In genomic region chr4:1294424-1294823, GRCh38 we compare ENCODE assay signal across 1 cellular context.
TF ChIP-seq lines count a peak whose summit lies in the region.

No MANE protein-coding gene starts in this region.

TF ChIP-seq in HepG2, 621 proteins besides CTCF, POLR2A, EP300 and RAD21:
- TF ChIP-seq SMYD3 (CRISPR knock-in tag; IDR thresholded peaks at IDR 0.05), result no peak
- TF ChIP-seq SALL1 (CRISPR knock-in tag; IDR thresholded peaks at IDR 0.05), result no peak
- TF ChIP-seq ATF7-NPFF (CRISPR knock-in tag; IDR thresholded peaks at IDR 0.05; ENCODE audit: low read depth), result no peak
- no peak for TF ChIP-seq TP53 (CRISPR knock-in tag; conservative IDR thresholded peaks at IDR 0.05)
- no peak for TF ChIP-seq ZNF382 (CRISPR knock-in tag; IDR thresholded peaks at IDR 0.05; ENCODE audit: borderline replicate concordance)
- no peak for TF ChIP-seq ZNF326 (CRISPR knock-in tag; IDR thresholded peaks at IDR 0.05; ENCODE audit: borderline replicate concordance)
- TF ChIP-seq SPEN (CRISPR knock-in tag; IDR thresholded peaks at IDR 0.05; ENCODE audit: low read depth), result no peak
- TF ChIP-seq, protein P1, sequence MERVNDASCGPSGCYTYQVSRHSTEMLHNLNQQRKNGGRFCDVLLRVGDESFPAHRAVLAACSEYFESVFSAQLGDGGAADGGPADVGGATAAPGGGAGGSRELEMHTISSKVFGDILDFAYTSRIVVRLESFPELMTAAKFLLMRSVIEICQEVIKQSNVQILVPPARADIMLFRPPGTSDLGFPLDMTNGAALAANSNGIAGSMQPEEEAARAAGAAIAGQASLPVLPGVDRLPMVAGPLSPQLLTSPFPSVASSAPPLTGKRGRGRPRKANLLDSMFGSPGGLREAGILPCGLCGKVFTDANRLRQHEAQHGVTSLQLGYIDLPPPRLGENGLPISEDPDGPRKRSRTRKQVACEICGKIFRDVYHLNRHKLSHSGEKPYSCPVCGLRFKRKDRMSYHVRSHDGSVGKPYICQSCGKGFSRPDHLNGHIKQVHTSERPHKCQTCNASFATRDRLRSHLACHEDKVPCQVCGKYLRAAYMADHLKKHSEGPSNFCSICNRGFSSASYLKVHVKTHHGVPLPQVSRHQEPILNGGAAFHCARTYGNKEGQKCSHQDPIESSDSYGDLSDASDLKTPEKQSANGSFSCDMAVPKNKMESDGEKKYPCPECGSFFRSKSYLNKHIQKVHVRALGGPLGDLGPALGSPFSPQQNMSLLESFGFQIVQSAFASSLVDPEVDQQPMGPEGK (CRISPR knock-in tag; IDR thresholded peaks at IDR 0.05), result no peak
- TF ChIP-seq, protein P2, sequence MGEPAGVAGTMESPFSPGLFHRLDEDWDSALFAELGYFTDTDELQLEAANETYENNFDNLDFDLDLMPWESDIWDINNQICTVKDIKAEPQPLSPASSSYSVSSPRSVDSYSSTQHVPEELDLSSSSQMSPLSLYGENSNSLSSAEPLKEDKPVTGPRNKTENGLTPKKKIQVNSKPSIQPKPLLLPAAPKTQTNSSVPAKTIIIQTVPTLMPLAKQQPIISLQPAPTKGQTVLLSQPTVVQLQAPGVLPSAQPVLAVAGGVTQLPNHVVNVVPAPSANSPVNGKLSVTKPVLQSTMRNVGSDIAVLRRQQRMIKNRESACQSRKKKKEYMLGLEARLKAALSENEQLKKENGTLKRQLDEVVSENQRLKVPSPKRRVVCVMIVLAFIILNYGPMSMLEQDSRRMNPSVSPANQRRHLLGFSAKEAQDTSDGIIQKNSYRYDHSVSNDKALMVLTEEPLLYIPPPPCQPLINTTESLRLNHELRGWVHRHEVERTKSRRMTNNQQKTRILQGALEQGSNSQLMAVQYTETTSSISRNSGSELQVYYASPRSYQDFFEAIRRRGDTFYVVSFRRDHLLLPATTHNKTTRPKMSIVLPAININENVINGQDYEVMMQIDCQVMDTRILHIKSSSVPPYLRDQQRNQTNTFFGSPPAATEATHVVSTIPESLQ (CRISPR knock-in tag; conservative IDR thresholded peaks at IDR 0.05), result no peak
- TF ChIP-seq BORCS8-MEF2B (CRISPR knock-in tag; IDR thresholded peaks at IDR 0.05), result no peak
- TF ChIP-seq ZNF629 (CRISPR knock-in tag; conservative IDR thresholded peaks at IDR 0.05), result no peak
- TF ChIP-seq ZNF784 (CRISPR knock-in tag; IDR thresholded peaks at IDR 0.05; ENCODE audit: borderline replicate concordance), result no peak
